33 cellular contexts compared by ENCODE assay signal in the genomic region with DNA sequence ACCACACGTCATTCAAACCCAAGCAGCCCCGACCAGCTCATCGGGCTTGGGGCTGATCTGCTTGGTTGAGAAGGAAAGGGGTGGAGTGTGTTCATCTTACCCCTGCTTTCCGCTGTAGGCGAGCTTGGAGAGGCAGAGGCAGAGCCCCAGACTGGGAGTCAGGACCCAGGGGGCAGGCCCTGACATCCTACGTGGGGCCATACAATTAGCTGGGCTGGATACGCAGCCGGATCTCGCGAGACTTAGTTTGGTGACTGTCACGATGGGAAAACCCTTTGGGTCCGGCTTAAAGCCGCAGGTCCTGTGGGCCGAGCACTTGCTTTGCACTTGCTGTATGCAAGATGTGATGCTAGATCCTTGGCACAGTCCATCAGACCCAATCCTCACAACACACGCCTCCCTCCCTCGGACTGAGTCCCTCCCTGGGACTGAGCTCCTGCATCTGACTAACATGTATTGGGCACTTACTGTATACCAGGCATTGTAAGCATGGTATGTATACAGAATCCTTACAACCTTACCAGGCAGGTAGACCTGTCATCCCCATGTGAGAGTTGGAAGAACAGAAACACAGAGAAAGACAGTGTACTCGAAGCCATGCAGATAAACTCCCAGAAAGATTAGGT. TPM values are rescaled to one million over a fixed set of nuclear protein-coding genes. Genes with fewer than 3 reads are reported as not detected.
"Had no signal": no experiment of that assay in that cellular context is flagged by ENCODE, and none has a peak within 500 bp of the region (broad histone marks: within the 10 kb centered on the region; RNA-seq: fewer than 3 reads in every experiment).

No MANE protein-coding gene starts in this region.

- H3K4me1 Mint-ChIP-seq: activated CD4-positive, alpha-beta T cell treated with anti-CD3 and anti-CD28 coated beads, Interleukin-2, amount 10 ng/mL, durations not matched to agents 24 days and 14 days; activated naive CD8-positive, alpha-beta T cell treated with anti-CD3 and anti-CD28 coated beads, Interleukin-2, amount 10 ng/mL, durations not matched to agents 7 days and 5 days; brain; immature natural killer cell; mesothelial cell of epicardium; naive B cell had no signal

- DNase-seq: activated CD4-positive, alpha-beta memory T cell treated with anti-CD3 and anti-CD28 coated beads for 36 hours; activated CD4-positive, alpha-beta T cell treated with anti-CD3 and anti-CD28 coated beads, Interleukin-2, amount 10 ng/mL, durations not matched to agents 24 days and 14 days; activated CD4-positive, CD25-positive, alpha-beta regulatory T cell treated with anti-CD3 and anti-CD28 coated beads, Interleukin-2, amount 50 U/mL, for 72 hours; activated CD8-positive, alpha-beta memory T cell treated with anti-CD3 and anti-CD28 coated beads, Interleukin-2, amount 50 U/mL, for 4 hours; activated effector memory CD4-positive, alpha-beta T cell treated with anti-CD3 and anti-CD28 coated beads, Interleukin-2, amount 50 U/mL, for 16 hours; activated naive CD4-positive, alpha-beta T cell treated with anti-CD3 and anti-CD28 coated beads for 36 hours; activated naive CD8-positive, alpha-beta T cell treated with anti-CD3 and anti-CD28 coated beads, Interleukin-2, amount 10 ng/mL, durations not matched to agents 7 days and 5 days; activated T-cell treated with anti-CD3 and anti-CD28 coated beads, Interleukin-2, amount 50 U/mL, for 1 hour; cortex of kidney; effector memory CD8-positive, alpha-beta T cell; foreskin fibroblast; head of caudate nucleus; hippocampal formation; immature natural killer cell; left colon; mammary epithelial cell; naive B cell; occipital lobe; stimulated activated CD4-positive, alpha-beta T cell treated with anti-CD3 and anti-CD28 coated beads, Interleukin-12 subunit alpha, Interleukin-12 subunit beta, amount 100 ng/mL, for 4 hours; stimulated activated CD4-positive, alpha-beta T cell treated with anti-CD3 and anti-CD28 coated beads, Interleukin-4, amount 100 ng/mL, for 1 hour; stimulated activated naive CD8-positive, alpha-beta T cell treated with anti-CD3 and anti-CD28 coated beads, Interleukin-15, Interleukin-2, amounts not matched to agents 100 U/mL and 50 U/mL, for 24 hours; testis; transverse colon had no signal

- H3K27ac Mint-ChIP-seq: activated CD4-positive, alpha-beta memory T cell treated with anti-CD3 and anti-CD28 coated beads for 36 hours; activated CD4-positive, alpha-beta T cell treated with anti-CD3 and anti-CD28 coated beads, Interleukin-2, amount 10 ng/mL, durations not matched to agents 24 days and 14 days; activated naive CD4-positive, alpha-beta T cell treated with anti-CD3 and anti-CD28 coated beads for 36 hours; activated naive CD8-positive, alpha-beta T cell treated with anti-CD3 and anti-CD28 coated beads, Interleukin-2, amount 10 ng/mL, durations not matched to agents 7 days and 5 days; activated T-helper 1 cell treated with anti-CD3 and anti-CD28 coated beads, Interleukin-12 subunit alpha, Interleukin-12 subunit beta, Interleukin-2, Interleukin-4 antibody, amounts not matched to agents 30 ng/mL and 10 ng/mL and 1 ng/mL, durations not matched to agents 14 hours and 24 hours and 36 hours; brain; effector memory CD8-positive, alpha-beta T cell; immature natural killer cell; mesothelial cell of epicardium; naive B cell had no signal

- H3K4me1 ChIP-seq: ascending aorta, testis had no signal

- H3K4me3 ChIP-seq: ascending aorta, skin epidermis, testis, transverse colon had no signal

- H3K4me3 Mint-ChIP-seq: activated CD4-positive, alpha-beta memory T cell treated with anti-CD3 and anti-CD28 coated beads for 36 hours; activated CD4-positive, alpha-beta T cell treated with anti-CD3 and anti-CD28 coated beads, Interleukin-2, amount 10 ng/mL, durations not matched to agents 24 days and 14 days; activated naive CD4-positive, alpha-beta T cell treated with anti-CD3 and anti-CD28 coated beads for 36 hours; activated naive CD8-positive, alpha-beta T cell treated with anti-CD3 and anti-CD28 coated beads, Interleukin-2, amount 10 ng/mL, durations not matched to agents 7 days and 5 days; activated T-helper 1 cell treated with anti-CD3 and anti-CD28 coated beads, Interleukin-12 subunit alpha, Interleukin-12 subunit beta, Interleukin-2, Interleukin-4 antibody, amounts not matched to agents 30 ng/mL and 10 ng/mL and 1 ng/mL, durations not matched to agents 14 hours and 24 hours and 36 hours; brain; effector memory CD8-positive, alpha-beta T cell; immature natural killer cell; mesothelial cell of epicardium; naive B cell had no signal

- H3K27me3 Mint-ChIP-seq: activated CD4-positive, alpha-beta memory T cell treated with anti-CD3 and anti-CD28 coated beads for 36 hours had no signal

- ATAC-seq: effector memory CD8-positive, alpha-beta T cell; left colon; sciatic nerve; stimulated activated naive CD8-positive, alpha-beta T cell treated with anti-CD3 and anti-CD28 coated beads, Interleukin-15, Interleukin-2, amounts not matched to agents 100 U/mL and 50 U/mL, for 24 hours had no signal

- H3K36me3 Mint-ChIP-seq: activated CD4-positive, alpha-beta memory T cell treated with anti-CD3 and anti-CD28 coated beads for 36 hours; activated naive CD8-positive, alpha-beta T cell treated with anti-CD3 and anti-CD28 coated beads, Interleukin-2, amount 10 ng/mL, durations not matched to agents 7 days and 5 days; brain; immature natural killer cell; mesothelial cell of epicardium; naive B cell had no signal

- H3K36me3 ChIP-seq: ascending aorta, transverse colon had no signal

- H3K9me3 ChIP-seq: ascending aorta, testis, transverse colon had no signal

- H3K27me3 ChIP-seq: ascending aorta, testis, transverse colon had no signal

- H3K9me3 Mint-ChIP-seq: activated CD4-positive, alpha-beta memory T cell treated with anti-CD3 and anti-CD28 coated beads for 36 hours; activated CD4-positive, alpha-beta T cell treated with anti-CD3 and anti-CD28 coated beads, Interleukin-2, amount 10 ng/mL, durations not matched to agents 24 days and 14 days; activated naive CD4-positive, alpha-beta T cell treated with anti-CD3 and anti-CD28 coated beads for 36 hours; activated naive CD8-positive, alpha-beta T cell treated with anti-CD3 and anti-CD28 coated beads, Interleukin-2, amount 10 ng/mL, durations not matched to agents 7 days and 5 days; activated T-helper 1 cell treated with anti-CD3 and anti-CD28 coated beads, Interleukin-12 subunit alpha, Interleukin-12 subunit beta, Interleukin-2, Interleukin-4 antibody, amounts not matched to agents 30 ng/mL and 10 ng/mL and 1 ng/mL, durations not matched to agents 14 hours and 24 hours and 36 hours; effector memory CD8-positive, alpha-beta T cell; immature natural killer cell; mesothelial cell of epicardium; naive B cell had no signal

RNA-seq across cellular contexts. Expression of gene CEACAM16, which starts 3.7 kb away (rescaled TPM):
- total RNA-seq: activated CD4-positive, alpha-beta memory T cell treated with anti-CD3 and anti-CD28 coated beads for 36 hours; activated CD4-positive, alpha-beta T cell treated with anti-CD3 and anti-CD28 coated beads, Interleukin-2, amount 10 ng/mL, durations not matched to agents 24 days and 14 days; activated CD8-positive, alpha-beta memory T cell treated with anti-CD3 and anti-CD28 coated beads for 36 hours; activated naive CD4-positive, alpha-beta T cell treated with anti-CD3 and anti-CD28 coated beads for 36 hours; activated naive CD8-positive, alpha-beta T cell treated with anti-CD3 and anti-CD28 coated beads, Interleukin-2, amount 10 ng/mL, durations not matched to agents 7 days and 5 days; activated T-helper 1 cell treated with anti-CD3 and anti-CD28 coated beads, Interleukin-12 subunit alpha, Interleukin-12 subunit beta, Interleukin-2, Interleukin-4 antibody, amounts not matched to agents 30 ng/mL and 10 ng/mL and 1 ng/mL, durations not matched to agents 14 hours and 24 hours and 36 hours; ascending aorta; chondrocyte; kidney; mammary epithelial cell; mesothelial cell of epicardium; occipital lobe; sciatic nerve; transverse colon; urinary bladder had no signal

RNA-seq across cellular contexts. Expression of gene BCL3, which starts 45.8 kb away (rescaled TPM):
- total RNA-seq: occipital lobe had no signal
